8 cellular contexts compared by ENCODE assay signal in the genomic region with DNA sequence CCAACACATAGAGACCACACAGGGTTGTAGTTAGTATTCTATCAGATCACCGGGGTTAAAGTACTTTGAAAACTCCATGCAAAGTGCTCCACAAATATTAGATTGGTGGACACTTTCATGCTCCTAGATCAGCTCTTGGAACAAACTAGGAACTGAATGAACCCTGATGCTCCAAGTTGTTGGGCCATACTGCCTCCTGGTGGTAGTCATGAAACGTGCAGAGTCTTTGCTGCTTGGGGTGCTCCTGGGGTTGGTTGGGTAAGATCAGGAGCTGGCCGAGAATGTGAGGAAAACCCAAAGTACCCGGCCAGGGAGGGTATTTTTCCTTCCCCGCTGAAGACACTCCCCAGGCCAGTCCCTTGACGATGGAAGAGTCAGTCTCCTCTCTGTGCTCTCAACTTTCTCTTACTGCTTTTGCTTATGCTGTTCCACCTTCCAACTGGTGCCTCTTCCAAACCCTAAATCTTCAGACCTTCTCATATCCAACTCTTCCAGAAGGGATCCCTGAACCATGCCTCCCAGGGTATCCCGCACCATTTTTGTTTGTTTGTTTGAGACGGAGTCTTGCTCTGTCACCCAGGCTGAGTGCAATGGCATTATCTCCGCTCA. TPM values are rescaled to one million over a fixed set of nuclear protein-coding genes. Genes with fewer than 3 reads are reported as not detected.
DNase-seq lines count a peak whose midpoint lies in the region; ATAC-seq, FAIRE-seq and TF ChIP-seq lines count a peak whose summit lies in the region.

No MANE protein-coding gene starts in this region.

- no peaks in the 10 kb centered on the region for H3K79me2 ChIP-seq in HepG2 (ENCODE audit: insufficient read depth, low read length)

- TF ChIP-seq EP300 in A549 (IDR thresholded peaks at IDR 0.05): no peak
- no peak for TF ChIP-seq EP300 in HepG2 (IDR thresholded peaks at IDR 0.05; ENCODE audit: low read depth in 2 of 2, low read length in 2 of 2)
- TF ChIP-seq EP300 in HepG2 (CRISPR knock-in tag; IDR thresholded peaks at IDR 0.05; ENCODE audit: borderline replicate concordance): no peak

- intact Hi-C loops in HepG2 (cut with micrococcal nuclease; ENCODE audit: unreplicated experiment): loop anchor here (2.0 to 10.0 kb wide), 4 partner anchors 52 to 327 kb away; partner anchors contain the start of genes CNNM2 and NT5C2

- H3K4me3 ChIP-seq in A549 (no peak overlapping the region), coronary artery (no peak overlapping the region), HepG2 (replicated peaks in 1 of 3; ENCODE audit: insufficient read depth in 1 of 3, low read depth in 2 of 3, low read length in 3 of 3) (0 out of 6 replicates have a peak overlapping the region, but pooled peaks of 1 of the 3 experiments have one; percentile 27)

- FAIRE-seq in A549 (lab: Jason Lieb, UNC) (peak; percentile 81), GM12891 (lab: Jason Lieb, UNC) (peak; percentile 75), HepG2 (lab: Jason Lieb, UNC) (peak; percentile 66)

- H2AFZ ChIP-seq in HepG2 (ENCODE audit: low read length): no peak overlapping the region

- no peaks in the 10 kb centered on the region for H3K36me3 ChIP-seq in HepG2 (replicated peaks in 1 of 2; ENCODE audit: control insufficient read depth in 1 of 2, insufficient read depth in 2 of 2, low read length in 2 of 2)

- no peaks in the 10 kb centered on the region for H4K20me1 ChIP-seq in HepG2 (ENCODE audit: insufficient read depth, low read length)

- no TSS peak for BruUV-seq in HepG2 (replicated peaks; lab: Mats Ljungman, UMichigan)

- DNase-seq in A549 (ENCODE audit: low read depth in 1 of 2, low spot score in 1 of 2): peak; percentile 90 to 94
- DNase-seq in GM12891 (ENCODE audit: insufficient read length, low spot score): peak; percentile 74
- DNase-seq in NCI-H345 (lab: John Stamatoyannopoulos, UW): peak; percentile 26
- DNase-seq in activated CD4-positive, alpha-beta T cell treated with anti-CD3 and anti-CD28 coated beads for 48 hours: peak; percentile 74
- DNase-seq in coronary artery (ENCODE audit: low spot score): peak; percentile 80
- DNase-seq in HepG2 (ENCODE audit: low spot score): peak; percentile 76
- DNase-seq in stimulated activated CD4-positive, alpha-beta T cell treated with anti-CD3 and anti-CD28 coated beads, TNF-alpha, amount 100 ng/mL, for 24 hours (ENCODE audit: low read depth in 3 of 3): peak; percentile 37 to 53 (median 52)

- no peak overlapping the region for H3K9ac ChIP-seq in HepG2 (ENCODE audit: insufficient read depth, low read depth, low read length)

- H3K27ac ChIP-seq in A549 (peak overlapping the region; percentile 96 to 100), coronary artery (no peak overlapping the region), HepG2 (ENCODE audit: extremely low read length, insufficient read depth, low read length) (no peak overlapping the region)

- POLR2A ChIA-PET in A549 (lab: Yijun Ruan, JAX) (interaction anchor here (0.6 to 2.1 kb wide), 2 partner anchors 52 to 55 kb away, joined by 4 to 20 read pairs; partner anchors contain the start of gene NT5C2), HepG2 (lab: Yijun Ruan, JAX) (interaction anchor here (0.7 to 2.0 kb wide), 4 partner anchors 14 to 327 kb away, joined by 3 to 7 read pairs (median 4); partner anchors contain the start of genes CNNM2 and NT5C2)

- peak overlapping the region; percentile 21 for H3K4me2 ChIP-seq in A549
- peak overlapping the region; percentile 36; the same call in 1 of the 2 replicates for H3K4me2 ChIP-seq in HepG2 (ENCODE audit: low read depth, low read length)

- H3K9me3 ChIP-seq in A549 (no peaks in the 10 kb centered on the region), HepG2 (ENCODE audit: low read length) (no peaks in the 10 kb centered on the region)

- peak; percentile 95 to 98 for TF ChIP-seq RAD21 in A549 (conservative IDR thresholded peaks at IDR 0.05 in 1 of 2, IDR thresholded peaks at IDR 0.05 in 1 of 2)
- peak; percentile 92 for TF ChIP-seq RAD21 in HepG2 (CRISPR knock-in tag; IDR thresholded peaks at IDR 0.05)

- WGBS in A549 (ENCODE audit: missing lambda C conversion rate): 39% methylated on average over 9 of the region's 9 CpGs
- WGBS in HepG2 (ENCODE audit: low lambda C conversion rate): 24% methylated on average over 8 of the region's 9 CpGs

- in situ Hi-C loops in HepG2 (cut with HindIII; ENCODE audit: extremely low pct_ligation_motif_present, low pct_unique_long_range_greater_than_20kb): loop anchor here (10.0 kb wide), 3 partner anchors 120 to 330 kb away; partner anchors contain the start of gene CNNM2

- TF ChIP-seq CTCF in A549 (IDR thresholded peaks at IDR 0.05): peak; percentile 84
- TF ChIP-seq CTCF in coronary artery (IDR thresholded peaks at IDR 0.05): peak; percentile 85
- TF ChIP-seq CTCF in HepG2 (CRISPR knock-in tag; IDR thresholded peaks at IDR 0.05): peak; percentile 91

- CTCF ChIA-PET in A549 (lab: Yijun Ruan, JAX) (interaction anchor here (0.5 to 3.3 kb wide), 75 partner anchors 8 to 492 kb away, joined by 3 to 34 read pairs (median 4); partner anchors contain the start of genes CNNM2, INA and NT5C2), HepG2 (lab: Yijun Ruan, JAX; ENCODE audit: low intra/inter-chr PET ratio, low total read pairs) (interaction anchor here (0.9 to 1.9 kb wide), 3 partner anchors 175 to 410 kb away, joined by 4 read pairs; no protein-coding TSS in a partner anchor)

- ATAC-seq in A549: peak; percentile 36 to 57; a peak in 4 of 6 replicates
- ATAC-seq in HepG2: peak; percentile 87
- ATAC-seq in GM21576 (IDR thresholded peaks at IDR 0.05; ENCODE audit: unreplicated experiment): no peak

- TF ChIP-seq POLR2A in A549 (IDR thresholded peaks at IDR 0.05; ENCODE audit: low read length): no peak
- no peak for TF ChIP-seq POLR2A in GM12891 (IDR thresholded peaks at IDR 0.05; ENCODE audit: low read depth, low read length)
- TF ChIP-seq POLR2A in HepG2 (IDR thresholded peaks at IDR 0.05; ENCODE audit: insufficient read depth in 1 of 2, low read depth in 2 of 2, low read length in 2 of 2): no peak

- peaks cover 40% of the 10 kb centered on the region for H3K4me1 ChIP-seq in A549
- peaks cover 24% of the 10 kb centered on the region for H3K4me1 ChIP-seq in HepG2 (ENCODE audit: insufficient read depth, low read length)

- no peaks in the 10 kb centered on the region for H3K27me3 ChIP-seq in HepG2 (ENCODE audit: control insufficient read depth in 1 of 2, insufficient read depth in 2 of 2, low read length in 2 of 2)

RNA-seq across cellular contexts. Expression of gene RPEL1, which starts 0.9 kb away (rescaled TPM):
- polyA plus RNA-seq in A549 (2011; rRNA removed) (0.12 and 0.34 TPM in 2 replicates), A549 (2017; fragmentation: RNase III; extraction: RNeasy Plus Mini Kit Qiagen cat#74134 plus additional on column Dnase treatment) (0.13 to 0.20 TPM (median 0.16 TPM) in 3 replicates), HepG2 (2011; rRNA removed) (0.07 and 0.10 TPM in 2 replicates)
- 0.04 and 0.08 TPM in 2 replicates for polyA plus RNA-seq in A549 (2012; cell fraction: cytosol; rRNA removed)
- 0.06 and 0.07 TPM in 2 replicates for polyA plus RNA-seq in A549 (2012; cell fraction: nucleus; rRNA removed)
- 0.41 and 0.88 TPM in 2 replicates for polyA minus RNA-seq in A549 (2011; rRNA and poly(A)+ RNA removed)
- 0.04 TPM for polyA plus RNA-seq in GM12891 (2012; ENCODE audit: low read depth, missing spikeins)
- total RNA-seq in HepG2 (2016; rRNA removed; fragmentation: Illumina TruSeq; extraction: Trizol): 0.04 and 0.10 TPM in 2 replicates
- total RNA-seq in HepG2 (2016; cell fraction: cytosol; rRNA removed; fragmentation: Illumina TruSeq; extraction: Trizol; ENCODE audit: low read depth): not detected in 2 replicates
- total RNA-seq in HepG2 (2016; cell fraction: insoluble cytoplasmic fraction; rRNA removed; fragmentation: Illumina TruSeq; extraction: Trizol): 0.04 TPM in 1 of 2 replicates, not detected in the other
- total RNA-seq in HepG2 (2016; cell fraction: membrane; rRNA removed; fragmentation: Illumina TruSeq; extraction: Trizol): not detected in 2 replicates
- not detected in 2 replicates for total RNA-seq in HepG2 (2016; cell fraction: nucleus; rRNA removed; fragmentation: Illumina TruSeq; extraction: Trizol)
- 0.10 and 0.23 TPM in 2 replicates for polyA plus RNA-seq in HepG2 (2011; cell fraction: cytosol; rRNA removed)
- polyA plus RNA-seq in HepG2 (2011; cell fraction: nucleus; rRNA removed): 0.10 and 0.14 TPM in 2 replicates
- polyA plus RNA-seq in HepG2 (2012): 0.20 and 0.24 TPM in 2 replicates
- polyA plus RNA-seq in HepG2 (2016; cell fraction: cytosol; fragmentation: Illumina TruSeq; extraction: Trizol; ENCODE audit: low read depth): not detected in 2 replicates
- polyA plus RNA-seq in HepG2 (2016; cell fraction: insoluble cytoplasmic fraction; fragmentation: Illumina TruSeq; extraction: Trizol; ENCODE audit: low read depth): 0.19 TPM in 1 of 2 replicates, not detected in the other
- not detected in 2 replicates for polyA plus RNA-seq in HepG2 (2016; cell fraction: membrane; fragmentation: Illumina TruSeq; extraction: Trizol; ENCODE audit: low read depth)
- polyA plus RNA-seq in HepG2 (2016; cell fraction: nucleus; fragmentation: Illumina TruSeq; extraction: Trizol; ENCODE audit: insufficient read depth, low read depth): not detected in 2 replicates
- polyA minus RNA-seq in HepG2 (2011; rRNA and poly(A)+ RNA removed; ENCODE audit: low replicate concordance): 0.20 and 0.37 TPM in 2 replicates
- not detected in 2 replicates for polyA minus RNA-seq in HepG2 (2011; cell fraction: cytosol; rRNA and poly(A)+ RNA removed)
- not detected in 2 replicates for polyA minus RNA-seq in HepG2 (2011; cell fraction: nucleus; rRNA and poly(A)+ RNA removed)

RNA-seq across cellular contexts. Expression of gene INA, which starts 32.2 kb away (rescaled TPM):
- polyA plus RNA-seq in A549 (2011; rRNA removed): 30.2 and 32.0 TPM in 2 replicates
- 15.0 and 15.7 TPM in 2 replicates for polyA plus RNA-seq in A549 (2012; cell fraction: cytosol; rRNA removed)
- polyA plus RNA-seq in A549 (2012; cell fraction: nucleus; rRNA removed): 10.5 and 15.0 TPM in 2 replicates
- polyA plus RNA-seq in A549 (2017; fragmentation: RNase III; extraction: RNeasy Plus Mini Kit Qiagen cat#74134 plus additional on column Dnase treatment): 20.9 to 22.7 TPM (median 22.5 TPM) in 3 replicates
- polyA minus RNA-seq in A549 (2011; rRNA and poly(A)+ RNA removed): 9.8 and 10.0 TPM in 2 replicates
- 0.76 TPM for polyA plus RNA-seq in GM12891 (2012; ENCODE audit: low read depth, missing spikeins)
- total RNA-seq in HepG2 (2016; rRNA removed; fragmentation: Illumina TruSeq; extraction: Trizol): 0.04 TPM in 1 of 2 replicates, not detected in the other
- total RNA-seq in HepG2 (2016; cell fraction: cytosol; rRNA removed; fragmentation: Illumina TruSeq; extraction: Trizol; ENCODE audit: low read depth): not detected in 2 replicates
- total RNA-seq in HepG2 (2016; cell fraction: insoluble cytoplasmic fraction; rRNA removed; fragmentation: Illumina TruSeq; extraction: Trizol): 0.06 TPM in 1 of 2 replicates, not detected in the other
- total RNA-seq in HepG2 (2016; cell fraction: membrane; rRNA removed; fragmentation: Illumina TruSeq; extraction: Trizol): not detected in 2 replicates
- total RNA-seq in HepG2 (2016; cell fraction: nucleus; rRNA removed; fragmentation: Illumina TruSeq; extraction: Trizol): not detected in 2 replicates
- polyA plus RNA-seq in HepG2 (2011; rRNA removed): 0.05 and 0.13 TPM in 2 replicates
- 0.03 and 0.09 TPM in 2 replicates for polyA plus RNA-seq in HepG2 (2011; cell fraction: cytosol; rRNA removed)
- 0.08 TPM in 1 of 2 replicates, not detected in the other for polyA plus RNA-seq in HepG2 (2011; cell fraction: nucleus; rRNA removed)
- polyA plus RNA-seq in HepG2 (2012): not detected in 2 replicates
- not detected in 2 replicates for polyA plus RNA-seq in HepG2 (2016; cell fraction: cytosol; fragmentation: Illumina TruSeq; extraction: Trizol; ENCODE audit: low read depth)
- 0.07 TPM in 1 of 2 replicates, not detected in the other for polyA plus RNA-seq in HepG2 (2016; cell fraction: insoluble cytoplasmic fraction; fragmentation: Illumina TruSeq; extraction: Trizol; ENCODE audit: low read depth)
- not detected in 2 replicates for polyA plus RNA-seq in HepG2 (2016; cell fraction: membrane; fragmentation: Illumina TruSeq; extraction: Trizol; ENCODE audit: low read depth)
- polyA plus RNA-seq in HepG2 (2016; cell fraction: nucleus; fragmentation: Illumina TruSeq; extraction: Trizol; ENCODE audit: insufficient read depth, low read depth): not detected in 2 replicates
- 0.04 and 0.07 TPM in 2 replicates for polyA minus RNA-seq in HepG2 (2011; rRNA and poly(A)+ RNA removed; ENCODE audit: low replicate concordance)
- not detected in 2 replicates for polyA minus RNA-seq in HepG2 (2011; cell fraction: cytosol; rRNA and poly(A)+ RNA removed)
- not detected in 2 replicates for polyA minus RNA-seq in HepG2 (2011; cell fraction: nucleus; rRNA and poly(A)+ RNA removed)

RNA-seq across cellular contexts. Expression of gene NT5C2, which starts 51.7 kb away (rescaled TPM):
- 163 and 177 TPM in 2 replicates for polyA plus RNA-seq in A549 (2011; rRNA removed)
- polyA plus RNA-seq in A549 (2012; cell fraction: cytosol; rRNA removed): 42.1 and 50.9 TPM in 2 replicates
- 21.7 and 40.4 TPM in 2 replicates for polyA plus RNA-seq in A549 (2012; cell fraction: nucleus; rRNA removed)
- polyA plus RNA-seq in A549 (2017; fragmentation: RNase III; extraction: RNeasy Plus Mini Kit Qiagen cat#74134 plus additional on column Dnase treatment): 81.8 to 89.4 TPM (median 86.4 TPM) in 3 replicates
- 64.4 and 78.0 TPM in 2 replicates for polyA minus RNA-seq in A549 (2011; rRNA and poly(A)+ RNA removed)
- polyA plus RNA-seq in GM12891 (2012; ENCODE audit: low read depth, missing spikeins): 28.2 TPM
- 40.6 and 51.5 TPM in 2 replicates for total RNA-seq in HepG2 (2016; rRNA removed; fragmentation: Illumina TruSeq; extraction: Trizol)
- total RNA-seq in HepG2 (2016; cell fraction: cytosol; rRNA removed; fragmentation: Illumina TruSeq; extraction: Trizol; ENCODE audit: low read depth): 14.0 and 14.6 TPM in 2 replicates
- 41.6 and 53.9 TPM in 2 replicates for total RNA-seq in HepG2 (2016; cell fraction: insoluble cytoplasmic fraction; rRNA removed; fragmentation: Illumina TruSeq; extraction: Trizol)
- total RNA-seq in HepG2 (2016; cell fraction: membrane; rRNA removed; fragmentation: Illumina TruSeq; extraction: Trizol): 20.7 and 21.7 TPM in 2 replicates
- 45.1 and 47.6 TPM in 2 replicates for total RNA-seq in HepG2 (2016; cell fraction: nucleus; rRNA removed; fragmentation: Illumina TruSeq; extraction: Trizol)
- 53.3 and 55.2 TPM in 2 replicates for polyA plus RNA-seq in HepG2 (2011; rRNA removed)
- 31.0 and 44.8 TPM in 2 replicates for polyA plus RNA-seq in HepG2 (2011; cell fraction: cytosol; rRNA removed)
- 26.5 and 38.0 TPM in 2 replicates for polyA plus RNA-seq in HepG2 (2011; cell fraction: nucleus; rRNA removed)
- polyA plus RNA-seq in HepG2 (2012): 47.1 and 62.0 TPM in 2 replicates
- 4.3 and 4.4 TPM in 2 replicates for polyA plus RNA-seq in HepG2 (2016; cell fraction: cytosol; fragmentation: Illumina TruSeq; extraction: Trizol; ENCODE audit: low read depth)
- polyA plus RNA-seq in HepG2 (2016; cell fraction: insoluble cytoplasmic fraction; fragmentation: Illumina TruSeq; extraction: Trizol; ENCODE audit: low read depth): 49.2 and 49.9 TPM in 2 replicates
- polyA plus RNA-seq in HepG2 (2016; cell fraction: membrane; fragmentation: Illumina TruSeq; extraction: Trizol; ENCODE audit: low read depth): 12.7 and 13.5 TPM in 2 replicates
- polyA plus RNA-seq in HepG2 (2016; cell fraction: nucleus; fragmentation: Illumina TruSeq; extraction: Trizol; ENCODE audit: insufficient read depth, low read depth): 51.3 and 57.2 TPM in 2 replicates
- polyA minus RNA-seq in HepG2 (2011; rRNA and poly(A)+ RNA removed; ENCODE audit: low replicate concordance): 48.0 and 50.4 TPM in 2 replicates
- polyA minus RNA-seq in HepG2 (2011; cell fraction: cytosol; rRNA and poly(A)+ RNA removed): 38.7 and 41.0 TPM in 2 replicates
- polyA minus RNA-seq in HepG2 (2011; cell fraction: nucleus; rRNA and poly(A)+ RNA removed): 71.3 and 106 TPM in 2 replicates

Comparison
In these comparisons a context has a peak if more than half of its experiments do, and no peak if none do; other contexts are left out.
1. DNase-seq: peak in every context shown above with its lines; median percentile 92 in A549; 80 in coronary artery; 76 in HepG2; 74 in GM12891; 74 in activated CD4-positive, alpha-beta T cell treated with anti-CD3 and anti-CD28 coated beads for 48 hours; 52 in stimulated activated CD4-positive, alpha-beta T cell treated with anti-CD3 and anti-CD28 coated beads, TNF-alpha, amount 100 ng/mL, for 24 hours; 26 in NCI-H345.
2. H3K27ac ChIP-seq: peak in A549 (2 of 2); none in coronary artery (0 of 2) and HepG2 (single experiment).
3. RNA of gene INA, which starts 32.2 kb away (polyA plus RNA-seq): 10.5 to 32.0 TPM in A549; 0.03 to 0.13 TPM in HepG2; every median in the first group is over 10 times any median in the second.
4. Of the 38 proteins assayed by ChIP-seq in both HepG2 and A549: peak only in HepG2: FOSL2, HDAC2 and MAX; only in A549: none; in both: CTCF, RAD21 and SMC3; in neither: 32.
5. Peak in every context shown above with its lines, with median percentiles within 50 percentile points of each other: CTCF ChIP-seq.